In the genomic region with DNA sequence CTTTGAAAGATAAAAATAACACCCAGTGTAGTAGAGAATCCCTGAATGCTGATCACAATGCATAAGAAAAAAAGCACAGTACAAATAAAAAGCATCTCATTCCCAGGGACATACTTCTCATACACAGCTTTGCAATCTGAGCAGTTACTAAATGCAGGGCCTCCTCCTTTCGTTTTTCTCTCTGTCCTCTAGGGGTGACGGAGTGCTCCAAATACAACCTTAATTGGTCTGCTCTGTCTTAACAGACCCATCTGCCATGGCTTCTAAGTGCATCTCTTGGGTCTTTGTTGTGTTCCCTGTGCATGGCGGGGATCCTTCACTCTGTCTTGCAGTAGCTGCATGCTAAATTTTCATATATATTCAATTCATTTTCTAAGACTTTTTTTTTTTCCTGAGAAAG, we compare ENCODE assay signal across 13 cellular contexts.
DNase-seq lines count a peak whose midpoint lies in the region; ATAC-seq, FAIRE-seq and TF ChIP-seq lines count a peak whose summit lies in the region.
"Had no signal": no experiment of that assay in that cellular context is flagged by ENCODE, and none has a peak within 500 bp of the region (broad histone marks: within the 10 kb centered on the region; RNA-seq: fewer than 3 reads in every experiment).

No MANE protein-coding gene starts in this region.

- TF ChIP-seq CTCF in OCI-LY3 (IDR thresholded peaks at IDR 0.05; ENCODE audit: low read depth, low read length) (peak; percentile 48), epithelial cell of proximal tubule (conservative IDR thresholded peaks at IDR 0.05; ENCODE audit: low read depth, low read length) (peak; percentile 22), smooth muscle cell (IDR thresholded peaks at IDR 0.05; ENCODE audit: borderline replicate concordance, insufficient read depth, poor library complexity, severe bottlenecking) (no peak), pancreas (IDR thresholded peaks at IDR 0.05) (no peak)

- H3K9ac ChIP-seq in OCI-LY3 (ENCODE audit: low read length) (0 out of 2 replicates have a peak overlapping the region, but pooled peaks have one; percentile 4), smooth muscle cell (ENCODE audit: low read depth) (no peak overlapping the region)
- H3K9ac ChIP-seq: KMS-11 had no signal

- H3K4me1 ChIP-seq in OCI-LY3 (ENCODE audit: low read length), result peaks cover 4% of the 10 kb centered on the region
- no peaks in the 10 kb centered on the region for H3K4me1 ChIP-seq in smooth muscle cell (ENCODE audit: low read depth)
- no peaks in the 10 kb centered on the region for H3K4me1 ChIP-seq in pancreas
- H3K4me1 ChIP-seq: right lobe of liver, upper lobe of right lung had no signal

- H3F3A ChIP-seq in smooth muscle cell (ENCODE audit: low read depth), result no peaks in the 10 kb centered on the region

- H3K4me2 ChIP-seq in OCI-LY3 (ENCODE audit: low read length), result peak overlapping the region; percentile 54
- no peak overlapping the region for H3K4me2 ChIP-seq in smooth muscle cell
- H3K4me2 ChIP-seq: KMS-11 had no signal

- H3K27me3 ChIP-seq in OCI-LY3 (ENCODE audit: low read depth, low read length) (no peaks in the 10 kb centered on the region), smooth muscle cell (ENCODE audit: low read depth) (no peaks in the 10 kb centered on the region), pancreas (no peaks in the 10 kb centered on the region)
- H3K27me3 ChIP-seq: right lobe of liver, upper lobe of right lung had no signal

- H3K4me3 ChIP-seq in OCI-LY3 (ENCODE audit: low read length) (peak overlapping the region; percentile 38), epithelial cell of proximal tubule (ENCODE audit: low read depth, low read length) (no peak overlapping the region), smooth muscle cell (no peak overlapping the region), pancreas (no peak overlapping the region)
- H3K4me3 ChIP-seq: right lobe of liver, upper lobe of right lung had no signal

- H2AFZ ChIP-seq in OCI-LY3 (ENCODE audit: low read depth, low read length) (peak overlapping the region; percentile 92), smooth muscle cell (ENCODE audit: low read depth) (peak overlapping the region; percentile 77)

- H4K20me1 ChIP-seq in OCI-LY3 (ENCODE audit: insufficient read depth, low read length), result no peaks in the 10 kb centered on the region
- H4K20me1 ChIP-seq in smooth muscle cell (ENCODE audit: low read depth), result no peaks in the 10 kb centered on the region

- WGBS in smooth muscle cell (ENCODE audit: low lambda C conversion rate), result 52% methylated on average over 3 of the region's 3 CpGs
- 33 to 37% methylated on average over 3 of the region's 3 CpGs for WGBS in pancreas, 2 donors

- H3K79me2 ChIP-seq in OCI-LY3 (ENCODE audit: low read length) (no peaks in the 10 kb centered on the region), smooth muscle cell (ENCODE audit: low read depth) (no peaks in the 10 kb centered on the region)

- FAIRE-seq in pancreas (lab: Jason Lieb, UNC), result no peak

- ATAC-seq in pancreas (no peak), HG02588 (IDR thresholded peaks at IDR 0.05; ENCODE audit: unreplicated experiment) (no peak), HG03571 (IDR thresholded peaks at IDR 0.05; ENCODE audit: unreplicated experiment) (no peak)
- ATAC-seq: upper lobe of right lung had no signal

- intact Hi-C loops in pancreas (cut with DNase I), result no loop called here

- DNase-seq in NCI-H82 (lab: John Stamatoyannopoulos, UW), result peak; percentile 70
- DNase-seq in NCI-H82 treated with DMSO at 0.1 percent for 48 hours (lab: John Stamatoyannopoulos, UW; ENCODE audit: unreplicated experiment), result no peak
- no peak for DNase-seq in epithelial cell of proximal tubule (ENCODE audit: low read depth)
- no peak for DNase-seq in smooth muscle cell (lab: John Stamatoyannopoulos, UW; ENCODE audit: unreplicated experiment)
- no peak for DNase-seq in pancreas
- DNase-seq: AML-193, foreskin melanocyte, right lobe of liver, upper lobe of right lung had no signal

- no peak overlapping the region for H3K27ac ChIP-seq in OCI-LY3 (ENCODE audit: low read length)
- H3K27ac ChIP-seq in smooth muscle cell (ENCODE audit: low read depth), result no peak overlapping the region
- no peak overlapping the region for H3K27ac ChIP-seq in pancreas
- H3K27ac ChIP-seq: KMS-11, right lobe of liver, upper lobe of right lung had no signal

- H3K36me3 ChIP-seq in OCI-LY3 (replicated peaks; ENCODE audit: low read depth, low read length), result no peaks in the 10 kb centered on the region
- no peaks in the 10 kb centered on the region for H3K36me3 ChIP-seq in smooth muscle cell (ENCODE audit: low read depth)
- no peaks in the 10 kb centered on the region for H3K36me3 ChIP-seq in pancreas
- H3K36me3 ChIP-seq: right lobe of liver, upper lobe of right lung had no signal

- H3K9me3 ChIP-seq in OCI-LY3 (ENCODE audit: insufficient read depth, low read length) (no peaks in the 10 kb centered on the region), smooth muscle cell (replicated peaks; ENCODE audit: low read depth) (no peaks in the 10 kb centered on the region), pancreas (no peaks in the 10 kb centered on the region)
- H3K9me3 ChIP-seq: right lobe of liver, upper lobe of right lung had no signal

Comparison
In these comparisons a context has a peak if more than half of its experiments do, and no peak if none do; other contexts are left out.
1. CTCF ChIP-seq: peak in OCI-LY3 (single experiment) and epithelial cell of proximal tubule (single experiment); none in smooth muscle cell (single experiment) and pancreas (0 of 4).